9 cellular contexts compared by ENCODE assay signal in genomic region chrX:107747596-107748161, GRCh38. TPM values are rescaled to one million over a fixed set of nuclear protein-coding genes. Genes with fewer than 3 reads are reported as not detected.
DNase-seq lines count a peak whose midpoint lies in the region; ATAC-seq lines count a peak whose summit lies in the region.
"Had no signal": no experiment of that assay in that cellular context is flagged by ENCODE, and none has a peak within 500 bp of the region (broad histone marks: within the 10 kb centered on the region; RNA-seq: fewer than 3 reads in every experiment).

No MANE protein-coding gene starts in this region.

- peak; percentile 80 to 83 for ATAC-seq in right cardiac atrium

- H3K27ac ChIP-seq in SJCRH30 (no peak overlapping the region), right cardiac atrium (ENCODE audit: low read length) (peak overlapping the region; percentile 98), temporal lobe (ENCODE audit: low read depth, low read length) (peak overlapping the region; percentile 77)
- H3K27ac ChIP-seq: KMS-11 had no signal

- DNase-seq in LoVo (ENCODE audit: low spot score) (peak; percentile 17), SJCRH30 (peak; percentile 11 to 28), right cardiac atrium (no peak), NCI-H524 treated with DMSO at 0.1 percent for 48 hours (lab: John Stamatoyannopoulos, UW) (no peak), A172 (ENCODE audit: low spot score) (no peak), HAP-1 (ENCODE audit: low spot score in 2 of 2) (no peak), HuH-7.5 (ENCODE audit: low spot score) (no peak)

- WGBS in right cardiac atrium: 19% methylated on average over 3 of the region's 3 CpGs

- H3K4me1 ChIP-seq in SJCRH30: 0 out of 2 replicates have a peak, but pooled peaks cover 3% of the 10 kb centered on the region
- peaks cover 40% of the 10 kb centered on the region for H3K4me1 ChIP-seq in right cardiac atrium (ENCODE audit: control insufficient read depth, insufficient read depth, low read length)
- peaks cover under 1% of the 10 kb centered on the region for H3K4me1 ChIP-seq in HAP-1

- in situ Hi-C loops in HAP-1 (cut with MboI; ENCODE audit: low sequenced_read_pairs): no loop called here

- intact Hi-C loops in right cardiac atrium (cut with DNase I): no loop called here

- H3K27me3 ChIP-seq in SJCRH30 (no peaks in the 10 kb centered on the region), right cardiac atrium (ENCODE audit: control insufficient read depth, insufficient read depth) (no peaks in the 10 kb centered on the region), HAP-1 (ENCODE audit: low read depth) (no peaks in the 10 kb centered on the region)

- H3K9me3 ChIP-seq in SJCRH30 (replicated peaks) (no peaks in the 10 kb centered on the region), right cardiac atrium (ENCODE audit: control insufficient read depth, low read length) (no peaks in the 10 kb centered on the region), HAP-1 (no peaks in the 10 kb centered on the region)

- H3K4me3 ChIP-seq in SJCRH30 (no peak overlapping the region), right cardiac atrium (ENCODE audit: low read length) (no peak overlapping the region), HAP-1 (no peak overlapping the region)

- H3K36me3 ChIP-seq in SJCRH30: no peaks in the 10 kb centered on the region
- no peaks in the 10 kb centered on the region for H3K36me3 ChIP-seq in HAP-1 (replicated peaks)

RNA-seq across cellular contexts. Expression of gene TSC22D3, which starts 27.9 kb away (rescaled TPM):
- total RNA-seq in SJCRH30 (2014; rRNA removed; shearing (Covaris generic)): 27.0 and 29.0 TPM in 2 replicates
- 100 to 1,000 TPM in 1 of 4 donors, 10 to 100 TPM in 3; 52.6 to 129 (median 71.0) TPM for total RNA-seq in right cardiac atrium
- polyA plus RNA-seq in right cardiac atrium: 104 TPM
- 46.0 TPM for total RNA-seq in temporal lobe
- total RNA-seq in A172 (2014; rRNA removed; shearing (Covaris generic)): 6.9 and 7.7 TPM in 2 replicates

RNA-seq across cellular contexts. Expression of gene NCBP2L, which starts 29.9 kb away (rescaled TPM):
- not detected in 2 replicates for total RNA-seq in SJCRH30 (2014; rRNA removed; shearing (Covaris generic))
- total RNA-seq in right cardiac atrium: not detected
- not detected for polyA plus RNA-seq in right cardiac atrium
- not detected for total RNA-seq in temporal lobe
- not detected in 2 replicates for total RNA-seq in A172 (2014; rRNA removed; shearing (Covaris generic))

Comparison
In these comparisons a context has a peak if more than half of its experiments do, and no peak if none do; other contexts are left out.
1. DNase-seq: peak in LoVo (single experiment) and SJCRH30 (2 of 2); none in right cardiac atrium (0 of 3), NCI-H524 treated with DMSO at 0.1 percent for 48 hours (single experiment), A172 (single experiment), HAP-1 (0 of 2) and HuH-7.5 (single experiment).